42 cellular contexts compared by ENCODE assay signal in the genomic region with DNA sequence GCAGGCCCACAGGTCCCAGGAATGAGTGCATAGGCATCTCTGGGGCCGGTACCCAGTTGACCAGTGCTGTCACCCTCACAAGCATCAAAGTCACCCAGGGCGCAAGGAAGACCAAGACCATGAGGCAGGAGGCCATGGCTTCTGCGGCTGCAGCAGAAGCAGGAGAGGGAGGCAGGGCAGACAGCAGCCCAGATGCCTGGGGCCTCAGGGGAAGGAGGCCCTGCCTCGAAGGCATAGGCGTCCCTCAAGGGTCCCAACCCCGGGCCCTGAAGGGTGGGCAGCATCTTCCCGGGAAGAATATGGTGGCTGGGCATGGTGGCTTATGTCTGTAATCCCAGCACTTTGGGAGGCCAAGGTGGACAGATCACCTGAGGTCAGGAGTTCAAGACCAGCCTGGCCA. TPM values are rescaled to one million over a fixed set of nuclear protein-coding genes. Genes with fewer than 3 reads are reported as not detected.
"Had no signal": no experiment of that assay in that cellular context is flagged by ENCODE, and none has a peak within 500 bp of the region (broad histone marks: within the 10 kb centered on the region; RNA-seq: fewer than 3 reads in every experiment).

No MANE protein-coding gene starts in this region.

- H3K27ac ChIP-seq: adrenal gland, ascending aorta, body of pancreas, brain microvascular endothelial cell, breast epithelium, cardiac muscle cell had no signal

- H3K27me3 Mint-ChIP-seq: activated naive CD4-positive, alpha-beta T cell treated with anti-CD3 and anti-CD28 coated beads, Interleukin-2, amount 50 U/mL, for 24 hours; activated naive CD8-positive, alpha-beta T cell; activated naive CD8-positive, alpha-beta T cell treated with anti-CD3 and anti-CD28 coated beads for 36 hours; activated naive CD8-positive, alpha-beta T cell treated with anti-CD3 and anti-CD28 coated beads, Interleukin-2, amount 10 ng/mL, durations not matched to agents 7 days and 5 days; activated naive CD8-positive, alpha-beta T cell treated with anti-CD3 and anti-CD28 coated beads, Interleukin-2, amount 50 U/mL, for 24 hours; activated T-cell treated with anti-CD3 and anti-CD28 coated beads, Interleukin-2, amount 50 U/mL, for 24 hours; activated T-helper 17 cell treated with anti-CD3 and anti-CD28 coated beads, Interleukin-2, amount 50 U/mL, for 72 hours; central memory CD8-positive, alpha-beta T cell had no signal

- DNase-seq: activated effector memory CD4-positive, alpha-beta T cell treated with anti-CD3 and anti-CD28 coated beads, Interleukin-2, amount 50 U/mL, for 16 hours; activated effector memory CD4-positive, alpha-beta T cell treated with Interleukin-2 at 50 U/mL for 16 hours; activated gamma-delta T cell; activated gamma-delta T cell treated with Interleukin-2 at 50 U/mL for 16 hours; activated naive CD4-positive, alpha-beta T cell; activated naive CD4-positive, alpha-beta T cell treated with anti-CD3 and anti-CD28 coated beads for 36 hours; activated naive CD4-positive, alpha-beta T cell treated with anti-CD3 and anti-CD28 coated beads, Interleukin-2, amount 10 ng/mL, durations not matched to agents 7 days and 5 days; activated naive CD4-positive, alpha-beta T cell treated with anti-CD3 and anti-CD28 coated beads, Interleukin-2, amount 50 U/mL, for 16 hours; activated naive CD4-positive, alpha-beta T cell treated with Interleukin-2 at 50 U/mL for 16 hours; activated naive CD8-positive, alpha-beta T cell treated with anti-CD3 and anti-CD28 coated beads for 36 hours; activated naive CD8-positive, alpha-beta T cell treated with anti-CD3 and anti-CD28 coated beads, Interleukin-2, amount 10 ng/mL, durations not matched to agents 7 days and 5 days; activated naive CD8-positive, alpha-beta T cell treated with anti-CD3 and anti-CD28 coated beads, Interleukin-2, amount 50 U/mL, for 24 hours; activated T-cell treated with anti-CD3 and anti-CD28 coated beads for 4 hours; activated T-cell treated with anti-CD3 and anti-CD28 coated beads, Interleukin-2, amount 50 U/mL, for 1 hour; activated T-cell treated with anti-CD3 and anti-CD28 coated beads, Interleukin-2, amount 50 U/mL, for 24 hours; activated T-cell treated with anti-CD3 and anti-CD28 coated beads, Interleukin-2, amount 50 U/mL, for 4 hours; activated T-cell treated with anti-CD3 and anti-CD28 coated beads, Interleukin-2, amount 50 U/mL, for 48 hours; activated T-cell treated with anti-CD3 and anti-CD28 coated beads, Interleukin-2, amount 50 U/mL, for 72 hours; adrenal gland; amniotic stem cell; amygdala; anterior cingulate cortex; aorta; body of pancreas; brain microvascular endothelial cell; caudate nucleus; central memory CD4-positive, alpha-beta T cell; cerebellar nuclear complex had no signal

- H3K4me1 ChIP-seq: adrenal gland, ascending aorta, body of pancreas, breast epithelium had no signal

- ATAC-seq: activated naive CD4-positive, alpha-beta T cell treated with anti-CD3 and anti-CD28 coated beads, Interleukin-2, amount 50 U/mL, for 72 hours; activated naive CD8-positive, alpha-beta T cell treated with anti-CD3 and anti-CD28 coated beads, Interleukin-2, amount 50 U/mL, for 24 hours; activated T-cell treated with anti-CD3 and anti-CD28 coated beads, Interleukin-2, amount 50 U/mL, for 4 hours; activated T-cell treated with anti-CD3 and anti-CD28 coated beads, Interleukin-2, amount 50 U/mL, for 72 hours; activated T-helper 17 cell treated with anti-CD3 and anti-CD28 coated beads, Interleukin-2, amount 50 U/mL, for 72 hours; body of pancreas had no signal

- H3K4me3 ChIP-seq: adrenal gland, ascending aorta, body of pancreas, breast epithelium, cardiac muscle cell had no signal

- H3K36me3 Mint-ChIP-seq: activated naive CD4-positive, alpha-beta T cell treated with anti-CD3 and anti-CD28 coated beads, Interleukin-2, amount 10 ng/mL, durations not matched to agents 7 days and 5 days; activated naive CD8-positive, alpha-beta T cell treated with anti-CD3 and anti-CD28 coated beads for 36 hours; activated naive CD8-positive, alpha-beta T cell treated with anti-CD3 and anti-CD28 coated beads, Interleukin-2, amount 10 ng/mL, durations not matched to agents 7 days and 5 days; brain had no signal

- H3K27ac Mint-ChIP-seq: activated naive CD4-positive, alpha-beta T cell treated with anti-CD3 and anti-CD28 coated beads for 36 hours; activated naive CD4-positive, alpha-beta T cell treated with anti-CD3 and anti-CD28 coated beads, Interleukin-2, amount 10 ng/mL, durations not matched to agents 7 days and 5 days; activated naive CD4-positive, alpha-beta T cell treated with anti-CD3 and anti-CD28 coated beads, Interleukin-2, amount 50 U/mL, for 24 hours; activated naive CD8-positive, alpha-beta T cell; activated naive CD8-positive, alpha-beta T cell treated with anti-CD3 and anti-CD28 coated beads for 36 hours; activated naive CD8-positive, alpha-beta T cell treated with anti-CD3 and anti-CD28 coated beads, Interleukin-2, amount 10 ng/mL, durations not matched to agents 7 days and 5 days; activated naive CD8-positive, alpha-beta T cell treated with anti-CD3 and anti-CD28 coated beads, Interleukin-2, amount 50 U/mL, for 24 hours; activated T-cell treated with anti-CD3 and anti-CD28 coated beads, Interleukin-2, amount 50 U/mL, for 24 hours; activated T-cell treated with anti-CD3 and anti-CD28 coated beads, Interleukin-2, amount 50 U/mL, for 72 hours; activated T-helper 1 cell treated with anti-CD3 and anti-CD28 coated beads, Interleukin-12 subunit alpha, Interleukin-12 subunit beta, Interleukin-2, Interleukin-4 antibody, amounts not matched to agents 30 ng/mL and 10 ng/mL and 1 ng/mL, durations not matched to agents 14 hours and 24 hours and 36 hours; activated T-helper 17 cell treated with anti-CD3 and anti-CD28 coated beads, Interleukin-2, amount 50 U/mL, for 72 hours; activated T-helper 2 cell treated with anti-CD3 and anti-CD28 coated beads, Interferon-gamma antibody, Interleukin-2, Interleukin-4, amounts not matched to agents 10 μg/mL and 5 μg/mL and 100 μg/mL, durations not matched to agents 14 hours and 24 hours and 36 hours; brain had no signal

- H3K4me1 Mint-ChIP-seq: activated naive CD8-positive, alpha-beta T cell treated with anti-CD3 and anti-CD28 coated beads for 36 hours; activated naive CD8-positive, alpha-beta T cell treated with anti-CD3 and anti-CD28 coated beads, Interleukin-2, amount 50 U/mL, for 24 hours; brain had no signal

- H3K9me3 ChIP-seq: adrenal gland, ascending aorta, body of pancreas, breast epithelium had no signal

- H3K27me3 ChIP-seq: adrenal gland, ascending aorta, body of pancreas, brain microvascular endothelial cell, breast epithelium, cardiac muscle cell had no signal

- H3K9me3 Mint-ChIP-seq: activated naive CD4-positive, alpha-beta T cell treated with anti-CD3 and anti-CD28 coated beads for 36 hours; activated naive CD4-positive, alpha-beta T cell treated with anti-CD3 and anti-CD28 coated beads, Interleukin-2, amount 10 ng/mL, durations not matched to agents 7 days and 5 days; activated naive CD4-positive, alpha-beta T cell treated with anti-CD3 and anti-CD28 coated beads, Interleukin-2, amount 50 U/mL, for 24 hours; activated naive CD4-positive, alpha-beta T cell treated with anti-CD3 and anti-CD28 coated beads, Interleukin-2, amount 50 U/mL, for 72 hours; activated naive CD8-positive, alpha-beta T cell treated with anti-CD3 and anti-CD28 coated beads for 36 hours; activated naive CD8-positive, alpha-beta T cell treated with anti-CD3 and anti-CD28 coated beads, Interleukin-2, amount 10 ng/mL, durations not matched to agents 7 days and 5 days; activated naive CD8-positive, alpha-beta T cell treated with anti-CD3 and anti-CD28 coated beads, Interleukin-2, amount 50 U/mL, for 24 hours; activated T-cell treated with anti-CD3 and anti-CD28 coated beads, Interleukin-2, amount 50 U/mL, for 24 hours; activated T-cell treated with anti-CD3 and anti-CD28 coated beads, Interleukin-2, amount 50 U/mL, for 4 hours; activated T-helper 1 cell treated with anti-CD3 and anti-CD28 coated beads, Interleukin-12 subunit alpha, Interleukin-12 subunit beta, Interleukin-2, Interleukin-4 antibody, amounts not matched to agents 30 ng/mL and 10 ng/mL and 1 ng/mL, durations not matched to agents 14 hours and 24 hours and 36 hours; activated T-helper 17 cell treated with anti-CD3 and anti-CD28 coated beads, Interleukin-2, amount 50 U/mL, for 72 hours; activated T-helper 2 cell treated with anti-CD3 and anti-CD28 coated beads, Interferon-gamma antibody, Interleukin-2, Interleukin-4, amounts not matched to agents 10 μg/mL and 5 μg/mL and 100 μg/mL, durations not matched to agents 14 hours and 24 hours and 36 hours; central memory CD8-positive, alpha-beta T cell had no signal

- H3K4me3 Mint-ChIP-seq: activated naive CD4-positive, alpha-beta T cell treated with anti-CD3 and anti-CD28 coated beads for 36 hours; activated naive CD4-positive, alpha-beta T cell treated with anti-CD3 and anti-CD28 coated beads, Interleukin-2, amount 10 ng/mL, durations not matched to agents 7 days and 5 days; activated naive CD4-positive, alpha-beta T cell treated with anti-CD3 and anti-CD28 coated beads, Interleukin-2, amount 50 U/mL, for 24 hours; activated naive CD8-positive, alpha-beta T cell; activated naive CD8-positive, alpha-beta T cell treated with anti-CD3 and anti-CD28 coated beads for 36 hours; activated naive CD8-positive, alpha-beta T cell treated with anti-CD3 and anti-CD28 coated beads, Interleukin-2, amount 10 ng/mL, durations not matched to agents 7 days and 5 days; activated naive CD8-positive, alpha-beta T cell treated with anti-CD3 and anti-CD28 coated beads, Interleukin-2, amount 50 U/mL, for 24 hours; activated T-cell treated with anti-CD3 and anti-CD28 coated beads, Interleukin-2, amount 50 U/mL, for 24 hours; activated T-cell treated with anti-CD3 and anti-CD28 coated beads, Interleukin-2, amount 50 U/mL, for 4 hours; activated T-cell treated with anti-CD3 and anti-CD28 coated beads, Interleukin-2, amount 50 U/mL, for 72 hours; activated T-helper 1 cell treated with anti-CD3 and anti-CD28 coated beads, Interleukin-12 subunit alpha, Interleukin-12 subunit beta, Interleukin-2, Interleukin-4 antibody, amounts not matched to agents 30 ng/mL and 10 ng/mL and 1 ng/mL, durations not matched to agents 14 hours and 24 hours and 36 hours; activated T-helper 17 cell treated with anti-CD3 and anti-CD28 coated beads, Interleukin-2, amount 50 U/mL, for 72 hours; brain; central memory CD8-positive, alpha-beta T cell had no signal

- H3K36me3 ChIP-seq: adrenal gland, ascending aorta, brain microvascular endothelial cell, breast epithelium, cardiac muscle cell had no signal

RNA-seq across cellular contexts. Expression of gene FAM209A, which starts 3.0 kb away (rescaled TPM):
- total RNA-seq: ascending aorta, body of pancreas, bronchial epithelial cell, cardiac muscle cell, cardiac septum had no signal

RNA-seq across cellular contexts. Expression of gene FAM209B, which starts 5.5 kb away (rescaled TPM):
- total RNA-seq: ascending aorta, astrocyte, body of pancreas, breast epithelium, cardiac muscle cell, cardiac septum had no signal
